Comparison of ENCODE assay signal across 2 cellular contexts in genomic region chr3:14256561-14257342, GRCh38.
TF ChIP-seq lines count a peak whose summit lies in the region.

No MANE protein-coding gene starts in this region.

TF ChIP-seq in HepG2, 621 proteins besides CTCF, POLR2A, EP300 and RAD21 (continued from another document):
- TF ChIP-seq USF2 (IDR thresholded peaks at IDR 0.05; ENCODE audit: low read depth, low read length) (peak; percentile 67), USF2 (CRISPR knock-in tag; IDR thresholded peaks at IDR 0.05; ENCODE audit: borderline replicate concordance) (no peak; the same call in 1 of the 2 replicates), RAD51 (IDR thresholded peaks at IDR 0.05; ENCODE audit: borderline replicate concordance) (peak; percentile 84; the same call in 1 of the 2 replicates), NR2F6 (IDR thresholded peaks at IDR 0.05) (no peak), NR2F6 (CRISPR knock-in tag; IDR thresholded peaks at IDR 0.05) (0 out of 2 replicates have a peak, but pooled peaks have one; percentile 34), SOX13 (IDR thresholded peaks at IDR 0.05) (no peak), SOX13 (CRISPR knock-in tag; conservative IDR thresholded peaks at IDR 0.05 in 1 of 2, IDR thresholded peaks at IDR 0.05 in 1 of 2) (0 out of 4 replicates have a peak, but pooled peaks of 1 of the 2 experiments have one; percentile 14), DBP (CRISPR knock-in tag; IDR thresholded peaks at IDR 0.05; ENCODE audit: not compliant biosample characterization) (no peak), SOX5 (CRISPR knock-in tag; IDR thresholded peaks at IDR 0.05; ENCODE audit: borderline replicate concordance) (peak; percentile 47; the same call in 1 of the 2 replicates), RARA (CRISPR knock-in tag; IDR thresholded peaks at IDR 0.05) (peak; percentile 44; the same call in 1 of the 2 replicates)
- TF ChIP-seq, protein P1, sequence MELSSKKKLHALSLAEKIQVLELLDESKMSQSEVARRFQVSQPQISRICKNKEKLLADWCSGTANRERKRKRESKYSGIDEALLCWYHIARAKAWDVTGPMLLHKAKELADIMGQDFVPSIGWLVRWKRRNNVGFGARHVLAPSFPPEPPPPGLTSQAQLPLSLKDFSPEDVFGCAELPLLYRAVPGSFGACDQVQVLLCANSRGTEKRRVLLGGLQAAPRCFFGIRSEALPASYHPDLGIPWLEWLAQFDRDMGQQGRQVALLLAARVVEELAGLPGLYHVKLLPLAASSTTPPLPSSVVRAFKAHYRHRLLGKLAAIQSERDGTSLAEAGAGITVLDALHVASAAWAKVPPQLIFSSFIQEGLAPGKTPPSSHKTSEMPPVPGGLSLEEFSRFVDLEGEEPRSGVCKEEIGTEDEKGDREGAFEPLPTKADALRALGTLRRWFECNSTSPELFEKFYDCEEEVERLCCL (CRISPR knock-in tag; IDR thresholded peaks at IDR 0.05; ENCODE audit: borderline replicate concordance): no peak

TF ChIP-seq in HEK293T, 16 proteins besides CTCF, POLR2A, EP300 and RAD21 (continued from another document):
- no peak for TF ChIP-seq SP1 (IDR thresholded peaks at IDR 0.05)
- no peak for TF ChIP-seq CTBP1 (IDR thresholded peaks at IDR 0.05; ENCODE audit: borderline replicate concordance)
- TF ChIP-seq L3MBTL2 (conservative IDR thresholded peaks at IDR 0.05): no peak
- TF ChIP-seq LEF1 (IDR thresholded peaks at IDR 0.05; ENCODE audit: borderline replicate concordance): no peak
- TF ChIP-seq ELF4 (IDR thresholded peaks at IDR 0.05): no peak
- no peak for TF ChIP-seq SUZ12 (IDR thresholded peaks at IDR 0.05)
- no peak for TF ChIP-seq BHLHE40 (IDR thresholded peaks at IDR 0.05; ENCODE audit: borderline replicate concordance)
- TF ChIP-seq, protein P2, sequence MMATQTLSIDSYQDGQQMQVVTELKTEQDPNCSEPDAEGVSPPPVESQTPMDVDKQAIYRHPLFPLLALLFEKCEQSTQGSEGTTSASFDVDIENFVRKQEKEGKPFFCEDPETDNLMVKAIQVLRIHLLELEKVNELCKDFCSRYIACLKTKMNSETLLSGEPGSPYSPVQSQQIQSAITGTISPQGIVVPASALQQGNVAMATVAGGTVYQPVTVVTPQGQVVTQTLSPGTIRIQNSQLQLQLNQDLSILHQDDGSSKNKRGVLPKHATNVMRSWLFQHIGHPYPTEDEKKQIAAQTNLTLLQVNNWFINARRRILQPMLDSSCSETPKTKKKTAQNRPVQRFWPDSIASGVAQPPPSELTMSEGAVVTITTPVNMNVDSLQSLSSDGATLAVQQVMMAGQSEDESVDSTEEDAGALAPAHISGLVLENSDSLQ (IDR thresholded peaks at IDR 0.05): no peak
- TF ChIP-seq FOXK2 (IDR thresholded peaks at IDR 0.05): no peak
- no peak for TF ChIP-seq ZNF384 (IDR thresholded peaks at IDR 0.05)
- TF ChIP-seq FOXM1 (IDR thresholded peaks at IDR 0.05; ENCODE audit: borderline replicate concordance): no peak
- TF ChIP-seq HDGF (IDR thresholded peaks at IDR 0.05; ENCODE audit: borderline replicate concordance): no peak
- no peak for TF ChIP-seq FOXA1 (IDR thresholded peaks at IDR 0.05)
- no peak for TF ChIP-seq ARNT (IDR thresholded peaks at IDR 0.05)
TF ChIP-seq in HEK293T: peak in this region for 0.
